In genomic region chr21:22200378-22201092, GRCh38 we compare ENCODE assay signal across 1 cellular context.
TF ChIP-seq lines count a peak whose summit lies in the region.

No MANE protein-coding gene starts in this region.

TF ChIP-seq in K562, 482 proteins besides CTCF, POLR2A, EP300 and RAD21 (continued from another document):
- peak; percentile 20; the same call in 1 of the 2 replicates for TF ChIP-seq TAL1 (IDR thresholded peaks at IDR 0.05)
- no peak for TF ChIP-seq TFE3 (CRISPR knock-in tag; IDR thresholded peaks at IDR 0.05)
- no peak for TF ChIP-seq E2F4 (CRISPR knock-in tag; IDR thresholded peaks at IDR 0.05; ENCODE audit: low read depth)
- no peak for TF ChIP-seq MAFK (IDR thresholded peaks at IDR 0.05; ENCODE audit: low read length)
